Comparison of ENCODE assay signal across 8 cellular contexts in the genomic region with DNA sequence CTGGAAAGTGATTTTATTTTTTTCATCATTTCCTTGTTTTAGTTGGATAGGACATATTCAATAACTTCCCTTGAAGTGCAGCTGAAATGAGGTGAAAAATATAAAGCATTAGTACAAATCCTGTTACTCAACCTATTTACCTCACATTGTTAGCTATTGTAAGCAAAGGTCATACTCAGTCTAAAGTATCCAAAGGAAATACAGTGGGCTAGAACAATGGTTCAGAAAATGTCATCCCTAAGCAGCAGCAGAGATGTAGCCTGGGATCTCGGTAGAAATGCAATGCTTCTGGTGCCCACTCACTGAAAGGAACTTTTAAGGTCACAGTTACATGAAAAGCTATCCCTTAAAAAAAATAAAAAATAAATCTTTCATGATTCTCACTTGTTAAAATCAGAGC.
"Had no signal": no experiment of that assay in that cellular context is flagged by ENCODE, and none has a peak within 500 bp of the region (broad histone marks: within the 10 kb centered on the region; RNA-seq: fewer than 3 reads in every experiment).

No MANE protein-coding gene starts in this region.

- H3K27me3 Mint-ChIP-seq: IgD-negative memory B cell had no signal

- H3K27ac Mint-ChIP-seq: IgD-negative memory B cell had no signal

- FAIRE-seq: HepG2, HTR-8/SVneo, K562 had no signal

- H3K4me1 Mint-ChIP-seq: IgD-negative memory B cell had no signal

- H3K27ac ChIP-seq: HL-60 had no signal

- ATAC-seq: HepG2, K562 had no signal

- H3K36me3 Mint-ChIP-seq: IgD-negative memory B cell had no signal

- DNase-seq: IMR-90, KBM-7, KG1 had no signal

- H3K4me3 ChIP-seq: K562 had no signal

- H3K4me3 Mint-ChIP-seq: IgD-negative memory B cell had no signal
